ENCODE assay signal across 24 cellular contexts in genomic region chr5:62486672-62487071, GRCh38.
"Had no signal": no experiment of that assay in that cellular context is flagged by ENCODE, and none has a peak within 500 bp of the region (broad histone marks: within the 10 kb centered on the region; RNA-seq: fewer than 3 reads in every experiment).

No MANE protein-coding gene starts in this region.

- H3K4me1 Mint-ChIP-seq: activated naive CD4-positive, alpha-beta T cell treated with anti-CD3 and anti-CD28 coated beads, Interleukin-2, amount 10 ng/mL, durations not matched to agents 7 days and 5 days had no signal

- H3K9me3 Mint-ChIP-seq: activated CD4-positive, alpha-beta memory T cell treated with anti-CD3 and anti-CD28 coated beads for 36 hours; activated naive CD4-positive, alpha-beta T cell treated with anti-CD3 and anti-CD28 coated beads, Interleukin-2, amount 10 ng/mL, durations not matched to agents 7 days and 5 days; activated T-cell treated with anti-CD3 and anti-CD28 coated beads, Interleukin-2, amount 50 U/mL, for 72 hours; naive thymus-derived CD4-positive, alpha-beta T cell; neural crest cell; stimulated activated naive B cell treated with anti-CD40 and anti-IgM and Interleukin-4, amounts not matched to agents 10 μg/mL and 1 μg/mL and 100 μg/mL, for 72 hours; type B pancreatic cell had no signal

- H3K27me3 Mint-ChIP-seq: activated CD4-positive, alpha-beta memory T cell treated with anti-CD3 and anti-CD28 coated beads for 36 hours; activated naive CD4-positive, alpha-beta T cell treated with anti-CD3 and anti-CD28 coated beads, Interleukin-2, amount 10 ng/mL, durations not matched to agents 7 days and 5 days; naive thymus-derived CD4-positive, alpha-beta T cell; stimulated activated naive B cell treated with anti-CD40 and anti-IgM and Interleukin-4, amounts not matched to agents 10 μg/mL and 1 μg/mL and 100 μg/mL, for 72 hours; type B pancreatic cell had no signal

- H3K4me3 ChIP-seq: body of pancreas, cardiac muscle cell, heart right ventricle, lung, sigmoid colon, smooth muscle cell, thoracic aorta had no signal

- DNase-seq: activated CD4-positive, alpha-beta memory T cell treated with anti-CD3 and anti-CD28 coated beads for 36 hours; activated CD4-positive, alpha-beta T cell treated with anti-CD3 and anti-CD28 coated beads for 48 hours; activated effector memory CD4-positive, alpha-beta T cell treated with anti-CD3 and anti-CD28 coated beads, Interleukin-2, amount 50 U/mL, for 16 hours; activated naive CD4-positive, alpha-beta T cell treated with anti-CD3 and anti-CD28 coated beads, Interleukin-2, amount 10 ng/mL, durations not matched to agents 7 days and 5 days; activated T-cell treated with anti-CD3 and anti-CD28 coated beads, Interleukin-2, amount 50 U/mL, for 72 hours; anterior cingulate cortex; body of pancreas; effector memory CD4-positive, alpha-beta T cell; heart right ventricle; naive thymus-derived CD4-positive, alpha-beta T cell; occipital lobe; retina; sigmoid colon; stimulated activated CD4-positive, alpha-beta T cell treated with anti-CD3 and anti-CD28 coated beads, Interleukin-2, amount 100 ng/mL, for 48 hours; stimulated activated CD8-positive, alpha-beta memory T cell treated with anti-CD3 and anti-CD28 coated beads, Interleukin-4, amount 100 ng/mL, for 48 hours; stimulated activated naive B cell treated with anti-CD40 and anti-IgM and Interleukin-4, amounts not matched to agents 10 μg/mL and 1 μg/mL and 100 μg/mL, for 72 hours; T-helper 1 cell had no signal

- ATAC-seq: activated T-cell treated with anti-CD3 and anti-CD28 coated beads, Interleukin-2, amount 50 U/mL, for 72 hours; body of pancreas; heart right ventricle; left lobe of liver; naive thymus-derived CD4-positive, alpha-beta T cell; stimulated activated naive B cell treated with anti-CD40 and anti-IgM and Interleukin-4, amounts not matched to agents 10 μg/mL and 1 μg/mL and 100 μg/mL, for 72 hours had no signal

- H3K27ac Mint-ChIP-seq: activated CD4-positive, alpha-beta memory T cell treated with anti-CD3 and anti-CD28 coated beads for 36 hours; activated naive CD4-positive, alpha-beta T cell treated with anti-CD3 and anti-CD28 coated beads, Interleukin-2, amount 10 ng/mL, durations not matched to agents 7 days and 5 days; activated T-cell treated with anti-CD3 and anti-CD28 coated beads, Interleukin-2, amount 50 U/mL, for 72 hours; naive thymus-derived CD4-positive, alpha-beta T cell; stimulated activated naive B cell treated with anti-CD40 and anti-IgM and Interleukin-4, amounts not matched to agents 10 μg/mL and 1 μg/mL and 100 μg/mL, for 72 hours; type B pancreatic cell had no signal

- H3K4me3 Mint-ChIP-seq: activated CD4-positive, alpha-beta memory T cell treated with anti-CD3 and anti-CD28 coated beads for 36 hours; activated naive CD4-positive, alpha-beta T cell treated with anti-CD3 and anti-CD28 coated beads, Interleukin-2, amount 10 ng/mL, durations not matched to agents 7 days and 5 days; activated T-cell treated with anti-CD3 and anti-CD28 coated beads, Interleukin-2, amount 50 U/mL, for 72 hours; naive thymus-derived CD4-positive, alpha-beta T cell; neural crest cell; stimulated activated naive B cell treated with anti-CD40 and anti-IgM and Interleukin-4, amounts not matched to agents 10 μg/mL and 1 μg/mL and 100 μg/mL, for 72 hours; type B pancreatic cell had no signal
